Comparison of ENCODE assay signal across 8 cellular contexts in genomic region chr11:65261591-65262380, GRCh38. TPM values are rescaled to one million over a fixed set of nuclear protein-coding genes. Genes with fewer than 3 reads are reported as not detected.
DNase-seq lines count a peak whose midpoint lies in the region; ATAC-seq and TF ChIP-seq lines count a peak whose summit lies in the region.

POLA2 (plus strand) TSS chr11:65261962; CDS start chr11:65262293, 331 bp downstream.

- under 1% methylated on average over 30 of the region's 66 CpGs for WGBS in esophagus muscularis mucosa

- ATAC-seq in GM21786 (IDR thresholded peaks at IDR 0.05; ENCODE audit: unreplicated experiment): peak; percentile 77

- intact Hi-C loops in esophagus muscularis mucosa (cut with DNase I): no loop called here

- TF ChIP-seq CTCF in Peyer's patch (IDR thresholded peaks at IDR 0.05) (no peak), esophagus muscularis mucosa (IDR thresholded peaks at IDR 0.05) (peak in 1 of 3 experiments; percentile 22)

- H3K4me3 ChIP-seq in Peyer's patch (peak within 1 kb of the TSS; percentile 60 to 81 (median 74)), esophagus muscularis mucosa (peak within 1 kb of the TSS; percentile 60 to 68 (median 65))

- no peak for TF ChIP-seq EP300 in esophagus muscularis mucosa (IDR thresholded peaks at IDR 0.05)

- H3K9me3 ChIP-seq in KOPT-K1 (ENCODE audit: insufficient read depth, low read length, poor library complexity, severe bottlenecking): no peaks in the 10 kb centered on the region
- H3K9me3 ChIP-seq in Peyer's patch: no peaks in the 10 kb centered on the region
- no peaks in the 10 kb centered on the region for H3K9me3 ChIP-seq in esophagus muscularis mucosa

- peak; percentile 91 for DNase-seq in DMS79 (lab: John Stamatoyannopoulos, UW)
- DNase-seq in Peyer's patch: peak; percentile 85 to 97 (median 97)
- DNase-seq in activated T-cell treated with anti-CD3 and anti-CD28 coated beads, Interleukin-2, amount 50 U/mL, for 48 hours: peak; percentile 98 to 99
- DNase-seq in esophagus muscularis mucosa (ENCODE audit: extremely low spot score): peak; percentile 99
- peak; percentile 97 for DNase-seq in myocyte (ENCODE audit: low read depth)
- DNase-seq in stimulated activated CD8-positive, alpha-beta memory T cell treated with anti-CD3 and anti-CD28 coated beads, Interleukin-7, amount 100 ng/mL, for 4 hours (ENCODE audit: low read depth in 2 of 2): peak; percentile 88 to 92

- TF ChIP-seq POLR2A in Peyer's patch (IDR thresholded peaks at IDR 0.05): peak; percentile 83 to 86
- peak; percentile 14 for TF ChIP-seq POLR2A in esophagus muscularis mucosa (IDR thresholded peaks at IDR 0.05; ENCODE audit: low read depth)

- peaks cover 27% of the 10 kb centered on the region for H3K36me3 ChIP-seq in KOPT-K1 (ENCODE audit: insufficient read depth, low read length)
- H3K36me3 ChIP-seq in Peyer's patch: no peaks in the 10 kb centered on the region
- H3K36me3 ChIP-seq in esophagus muscularis mucosa: peaks cover 0 to 9% (median 0%) of the 10 kb centered on the region in 4 donors

- H3K27ac ChIP-seq in KOPT-K1 (ENCODE audit: low read depth, low read length, poor library complexity, severe bottlenecking) (peak within 1 kb of the TSS; percentile 89), Peyer's patch (peak within 1 kb of the TSS; percentile 81 to 91 (median 87)), esophagus muscularis mucosa (replicated peaks in 1 of 4) (peak within 1 kb of the TSS; percentile 85 to 90 (median 87))

- H3K27me3 ChIP-seq in Peyer's patch (no peaks in the 10 kb centered on the region), esophagus muscularis mucosa (no peaks in the 10 kb centered on the region)

- peaks cover 0 to 14% (median 7%) of the 10 kb centered on the region in 4 donors for H3K4me1 ChIP-seq in Peyer's patch
- peaks cover 8 to 26% (median 19%) of the 10 kb centered on the region in 4 donors for H3K4me1 ChIP-seq in esophagus muscularis mucosa

RNA-seq across cellular contexts. Expression of gene POLA2, which starts in this region (rescaled TPM):
- total RNA-seq in Peyer's patch: 10 to 100 TPM in 2 of 4 donors, 1 to 10 TPM in 2; 6.8 to 25.6 (median 13.1) TPM
- 10 to 100 TPM; 14.7 to 26.6 (median 17.3) TPM for total RNA-seq in esophagus muscularis mucosa
- 3.2 and 4.5 TPM in 2 replicates for total RNA-seq in myocyte
- 9.6 TPM for polyA plus RNA-seq in myocyte (2012)

Comparison
In these comparisons a context has a peak if more than half of its experiments do, and no peak if none do; other contexts are left out.
1. Peak in every context shown above with its lines: DNase-seq, ATAC-seq, H3K4me3 ChIP-seq and H3K27ac ChIP-seq.